In the genomic region with DNA sequence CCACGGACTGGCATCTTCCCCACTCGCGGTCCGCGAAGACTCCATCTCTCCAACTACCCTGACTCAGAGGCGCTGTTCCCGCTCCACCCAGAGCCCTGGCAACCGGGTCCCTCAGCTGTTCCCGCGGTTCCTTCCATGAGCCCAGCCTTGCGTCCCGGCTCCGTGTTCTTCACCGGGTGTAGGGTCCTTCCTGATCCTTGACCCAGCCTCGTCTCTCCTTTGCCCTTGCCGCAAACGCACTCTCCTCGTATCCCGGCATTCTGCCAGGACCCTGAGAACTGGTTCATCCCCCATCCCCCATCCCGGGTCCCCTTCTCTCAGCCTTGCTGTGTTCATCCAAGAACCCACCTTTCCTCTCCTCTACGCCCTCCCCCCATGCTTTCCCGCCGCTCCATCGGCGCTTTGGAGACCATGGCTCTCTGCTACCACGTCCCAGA, we compare ENCODE assay signal across 1 cellular context.
A peak's percentile ranks its signal among the peaks of the same experiment; 100 is the strongest.
TF ChIP-seq lines count a peak whose summit lies in the region.

No MANE protein-coding gene starts in this region.

TF ChIP-seq in HEK293, 187 proteins besides CTCF, POLR2A, EP300 and RAD21 (continued from another document):
- TF ChIP-seq ZBTB20 (tag by site-specific recombination; IDR thresholded peaks at IDR 0.05) (peak; percentile 84), HOXD13 (CRISPR knock-in tag; IDR thresholded peaks at IDR 0.05; ENCODE audit: borderline replicate concordance) (no peak), ZNF561 (tag by site-specific recombination; IDR thresholded peaks at IDR 0.05; ENCODE audit: borderline replicate concordance) (no peak), ZNF629 (tag by site-specific recombination; IDR thresholded peaks at IDR 0.05) (0 out of 2 replicates have a peak, but pooled peaks have one; percentile 10), ZNF785 (tag by site-specific recombination; IDR thresholded peaks at IDR 0.05) (no peak), ZNF140 (tag by site-specific recombination; IDR thresholded peaks at IDR 0.05) (no peak), ZNF677 (tag by site-specific recombination; IDR thresholded peaks at IDR 0.05) (no peak), ZNF114 (tag by site-specific recombination; IDR thresholded peaks at IDR 0.05) (no peak), ZBTB48 (tag by site-specific recombination; IDR thresholded peaks at IDR 0.05) (peak; percentile 56; the same call in 1 of the 2 replicates), ZNF501 (tag by site-specific recombination; IDR thresholded peaks at IDR 0.05) (no peak), ZNF146 (tag by site-specific recombination; IDR thresholded peaks at IDR 0.05) (no peak), ZNF23 (tag by site-specific recombination; IDR thresholded peaks at IDR 0.05; ENCODE audit: borderline replicate concordance) (no peak), ZIC2 (tag by site-specific recombination; IDR thresholded peaks at IDR 0.05) (no peak), ZNF341 (tag by site-specific recombination; IDR thresholded peaks at IDR 0.05; ENCODE audit: low read depth) (peak; percentile 98), ZNF76 (tag by site-specific recombination; IDR thresholded peaks at IDR 0.05; ENCODE audit: borderline replicate concordance, low read depth) (peak; percentile 88), ZNF24 (tag by site-specific recombination; IDR thresholded peaks at IDR 0.05) (no peak), ZBTB17 (tag by site-specific recombination; IDR thresholded peaks at IDR 0.05) (peak; percentile 59; the same call in 1 of the 2 replicates), SP3 (tag by site-specific recombination; IDR thresholded peaks at IDR 0.05) (no peak; the same call in 1 of the 2 replicates), ZNF596 (tag by site-specific recombination; IDR thresholded peaks at IDR 0.05) (no peak), SP7 (tag by site-specific recombination; IDR thresholded peaks at IDR 0.05) (no peak), MYNN (tag by site-specific recombination; IDR thresholded peaks at IDR 0.05; ENCODE audit: borderline replicate concordance) (no peak), IKZF3 (tag by site-specific recombination; IDR thresholded peaks at IDR 0.05) (peak; percentile 22; the same call in 1 of the 2 replicates), ZNF157 (tag by site-specific recombination; IDR thresholded peaks at IDR 0.05) (no peak), ZNF391 (tag by site-specific recombination; IDR thresholded peaks at IDR 0.05; ENCODE audit: borderline replicate concordance, low read depth) (no peak; the same call in 1 of the 2 replicates), ZNF302 (tag by site-specific recombination; IDR thresholded peaks at IDR 0.05; ENCODE audit: low read depth) (no peak), ZEB2 (tag by site-specific recombination; IDR thresholded peaks at IDR 0.05) (no peak), ZBTB8A (tag by site-specific recombination; IDR thresholded peaks at IDR 0.05) (no peak), ZNF366 (tag by site-specific recombination; conservative IDR thresholded peaks at IDR 0.05) (peak; percentile 49), ZNF792 (tag by site-specific recombination; IDR thresholded peaks at IDR 0.05) (no peak)
- TF ChIP-seq, protein P1, sequence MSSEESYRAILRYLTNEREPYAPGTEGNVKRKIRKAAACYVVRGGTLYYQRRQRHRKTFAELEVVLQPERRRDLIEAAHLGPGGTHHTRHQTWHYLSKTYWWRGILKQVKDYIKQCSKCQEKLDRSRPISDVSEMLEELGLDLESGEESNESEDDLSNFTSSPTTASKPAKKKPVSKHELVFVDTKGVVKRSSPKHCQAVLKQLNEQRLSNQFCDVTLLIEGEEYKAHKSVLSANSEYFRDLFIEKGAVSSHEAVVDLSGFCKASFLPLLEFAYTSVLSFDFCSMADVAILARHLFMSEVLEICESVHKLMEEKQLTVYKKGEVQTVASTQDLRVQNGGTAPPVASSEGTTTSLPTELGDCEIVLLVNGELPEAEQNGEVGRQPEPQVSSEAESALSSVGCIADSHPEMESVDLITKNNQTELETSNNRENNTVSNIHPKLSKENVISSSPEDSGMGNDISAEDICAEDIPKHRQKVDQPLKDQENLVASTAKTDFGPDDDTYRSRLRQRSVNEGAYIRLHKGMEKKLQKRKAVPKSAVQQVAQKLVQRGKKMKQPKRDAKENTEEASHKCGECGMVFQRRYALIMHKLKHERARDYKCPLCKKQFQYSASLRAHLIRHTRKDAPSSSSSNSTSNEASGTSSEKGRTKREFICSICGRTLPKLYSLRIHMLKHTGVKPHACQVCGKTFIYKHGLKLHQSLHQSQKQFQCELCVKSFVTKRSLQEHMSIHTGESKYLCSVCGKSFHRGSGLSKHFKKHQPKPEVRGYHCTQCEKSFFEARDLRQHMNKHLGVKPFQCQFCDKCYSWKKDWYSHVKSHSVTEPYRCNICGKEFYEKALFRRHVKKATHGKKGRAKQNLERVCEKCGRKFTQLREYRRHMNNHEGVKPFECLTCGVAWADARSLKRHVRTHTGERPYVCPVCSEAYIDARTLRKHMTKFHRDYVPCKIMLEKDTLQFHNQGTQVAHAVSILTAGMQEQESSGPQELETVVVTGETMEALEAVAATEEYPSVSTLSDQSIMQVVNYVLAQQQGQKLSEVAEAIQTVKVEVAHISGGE (tag by site-specific recombination; conservative IDR thresholded peaks at IDR 0.05; ENCODE audit: low read depth): 0 out of 2 replicates have a peak, but pooled peaks have one; percentile 10
- TF ChIP-seq, protein P2, sequence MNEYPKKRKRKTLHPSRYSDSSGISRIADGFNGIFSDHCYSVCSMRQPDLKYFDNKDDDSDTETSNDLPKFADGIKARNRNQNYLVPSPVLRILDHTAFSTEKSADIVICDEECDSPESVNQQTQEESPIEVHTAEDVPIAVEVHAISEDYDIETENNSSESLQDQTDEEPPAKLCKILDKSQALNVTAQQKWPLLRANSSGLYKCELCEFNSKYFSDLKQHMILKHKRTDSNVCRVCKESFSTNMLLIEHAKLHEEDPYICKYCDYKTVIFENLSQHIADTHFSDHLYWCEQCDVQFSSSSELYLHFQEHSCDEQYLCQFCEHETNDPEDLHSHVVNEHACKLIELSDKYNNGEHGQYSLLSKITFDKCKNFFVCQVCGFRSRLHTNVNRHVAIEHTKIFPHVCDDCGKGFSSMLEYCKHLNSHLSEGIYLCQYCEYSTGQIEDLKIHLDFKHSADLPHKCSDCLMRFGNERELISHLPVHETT (tag by site-specific recombination; IDR thresholded peaks at IDR 0.05): no peak
- TF ChIP-seq, protein P3, sequence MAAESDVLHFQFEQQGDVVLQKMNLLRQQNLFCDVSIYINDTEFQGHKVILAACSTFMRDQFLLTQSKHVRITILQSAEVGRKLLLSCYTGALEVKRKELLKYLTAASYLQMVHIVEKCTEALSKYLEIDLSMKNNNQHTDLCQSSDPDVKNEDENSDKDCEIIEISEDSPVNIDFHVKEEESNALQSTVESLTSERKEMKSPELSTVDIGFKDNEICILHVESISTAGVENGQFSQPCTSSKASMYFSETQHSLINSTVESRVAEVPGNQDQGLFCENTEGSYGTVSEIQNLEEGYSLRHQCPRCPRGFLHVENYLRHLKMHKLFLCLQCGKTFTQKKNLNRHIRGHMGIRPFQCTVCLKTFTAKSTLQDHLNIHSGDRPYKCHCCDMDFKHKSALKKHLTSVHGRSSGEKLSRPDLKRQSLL (tag by site-specific recombination; IDR thresholded peaks at IDR 0.05): 0 out of 2 replicates have a peak, but pooled peaks have one; percentile 20
- TF ChIP-seq, protein P4, sequence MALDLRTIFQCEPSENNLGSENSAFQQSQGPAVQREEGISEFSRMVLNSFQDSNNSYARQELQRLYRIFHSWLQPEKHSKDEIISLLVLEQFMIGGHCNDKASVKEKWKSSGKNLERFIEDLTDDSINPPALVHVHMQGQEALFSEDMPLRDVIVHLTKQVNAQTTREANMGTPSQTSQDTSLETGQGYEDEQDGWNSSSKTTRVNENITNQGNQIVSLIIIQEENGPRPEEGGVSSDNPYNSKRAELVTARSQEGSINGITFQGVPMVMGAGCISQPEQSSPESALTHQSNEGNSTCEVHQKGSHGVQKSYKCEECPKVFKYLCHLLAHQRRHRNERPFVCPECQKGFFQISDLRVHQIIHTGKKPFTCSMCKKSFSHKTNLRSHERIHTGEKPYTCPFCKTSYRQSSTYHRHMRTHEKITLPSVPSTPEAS (tag by site-specific recombination; IDR thresholded peaks at IDR 0.05): no peak
- TF ChIP-seq, protein P5, sequence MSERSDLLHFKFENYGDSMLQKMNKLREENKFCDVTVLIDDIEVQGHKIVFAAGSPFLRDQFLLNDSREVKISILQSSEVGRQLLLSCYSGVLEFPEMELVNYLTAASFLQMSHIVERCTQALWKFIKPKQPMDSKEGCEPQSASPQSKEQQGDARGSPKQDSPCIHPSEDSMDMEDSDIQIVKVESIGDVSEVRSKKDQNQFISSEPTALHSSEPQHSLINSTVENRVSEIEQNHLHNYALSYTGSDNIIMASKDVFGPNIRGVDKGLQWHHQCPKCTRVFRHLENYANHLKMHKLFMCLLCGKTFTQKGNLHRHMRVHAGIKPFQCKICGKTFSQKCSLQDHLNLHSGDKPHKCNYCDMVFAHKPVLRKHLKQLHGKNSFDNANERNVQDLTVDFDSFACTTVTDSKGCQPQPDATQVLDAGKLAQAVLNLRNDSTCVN (tag by site-specific recombination; optimal IDR thresholded peaks at IDR 0.05): no peak
- TF ChIP-seq, protein P6, sequence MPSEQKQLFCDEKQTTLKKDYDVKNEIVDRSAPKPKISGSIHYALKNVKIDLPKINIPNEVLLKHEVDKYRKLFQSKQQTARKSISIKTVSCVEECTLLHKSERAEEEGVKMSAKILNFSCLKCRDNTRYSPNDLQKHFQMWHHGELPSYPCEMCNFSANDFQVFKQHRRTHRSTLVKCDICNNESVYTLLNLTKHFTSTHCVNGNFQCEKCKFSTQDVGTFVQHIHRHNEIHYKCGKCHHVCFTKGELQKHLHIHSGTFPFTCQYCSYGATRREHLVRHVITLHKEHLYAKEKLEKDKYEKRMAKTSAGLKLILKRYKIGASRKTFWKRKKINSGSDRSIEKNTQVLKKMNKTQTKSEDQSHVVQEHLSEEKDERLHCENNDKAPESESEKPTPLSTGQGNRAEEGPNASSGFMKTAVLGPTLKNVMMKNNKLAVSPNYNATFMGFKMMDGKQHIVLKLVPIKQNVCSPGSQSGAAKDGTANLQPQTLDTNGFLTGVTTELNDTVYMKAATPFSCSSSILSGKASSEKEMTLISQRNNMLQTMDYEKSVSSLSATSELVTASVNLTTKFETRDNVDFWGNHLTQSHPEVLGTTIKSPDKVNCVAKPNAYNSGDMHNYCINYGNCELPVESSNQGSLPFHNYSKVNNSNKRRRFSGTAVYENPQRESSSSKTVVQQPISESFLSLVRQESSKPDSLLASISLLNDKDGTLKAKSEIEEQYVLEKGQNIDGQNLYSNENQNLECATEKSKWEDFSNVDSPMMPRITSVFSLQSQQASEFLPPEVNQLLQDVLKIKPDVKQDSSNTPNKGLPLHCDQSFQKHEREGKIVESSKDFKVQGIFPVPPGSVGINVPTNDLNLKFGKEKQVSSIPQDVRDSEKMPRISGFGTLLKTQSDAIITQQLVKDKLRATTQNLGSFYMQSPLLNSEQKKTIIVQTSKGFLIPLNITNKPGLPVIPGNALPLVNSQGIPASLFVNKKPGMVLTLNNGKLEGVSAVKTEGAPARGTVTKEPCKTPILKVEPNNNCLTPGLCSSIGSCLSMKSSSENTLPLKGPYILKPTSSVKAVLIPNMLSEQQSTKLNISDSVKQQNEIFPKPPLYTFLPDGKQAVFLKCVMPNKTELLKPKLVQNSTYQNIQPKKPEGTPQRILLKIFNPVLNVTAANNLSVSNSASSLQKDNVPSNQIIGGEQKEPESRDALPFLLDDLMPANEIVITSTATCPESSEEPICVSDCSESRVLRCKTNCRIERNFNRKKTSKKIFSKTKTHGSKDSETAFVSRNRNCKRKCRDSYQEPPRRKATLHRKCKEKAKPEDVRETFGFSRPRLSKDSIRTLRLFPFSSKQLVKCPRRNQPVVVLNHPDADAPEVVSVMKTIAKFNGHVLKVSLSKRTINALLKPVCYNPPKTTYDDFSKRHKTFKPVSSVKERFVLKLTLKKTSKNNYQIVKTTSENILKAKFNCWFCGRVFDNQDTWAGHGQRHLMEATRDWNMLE (tag by site-specific recombination; conservative IDR thresholded peaks at IDR 0.05; ENCODE audit: low read depth): no peak
- TF ChIP-seq, protein P7, sequence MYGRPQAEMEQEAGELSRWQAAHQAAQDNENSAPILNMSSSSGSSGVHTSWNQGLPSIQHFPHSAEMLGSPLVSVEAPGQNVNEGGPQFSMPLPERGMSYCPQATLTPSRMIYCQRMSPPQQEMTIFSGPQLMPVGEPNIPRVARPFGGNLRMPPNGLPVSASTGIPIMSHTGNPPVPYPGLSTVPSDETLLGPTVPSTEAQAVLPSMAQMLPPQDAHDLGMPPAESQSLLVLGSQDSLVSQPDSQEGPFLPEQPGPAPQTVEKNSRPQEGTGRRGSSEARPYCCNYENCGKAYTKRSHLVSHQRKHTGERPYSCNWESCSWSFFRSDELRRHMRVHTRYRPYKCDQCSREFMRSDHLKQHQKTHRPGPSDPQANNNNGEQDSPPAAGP (tag by site-specific recombination; IDR thresholded peaks at IDR 0.05): no peak
- TF ChIP-seq, protein P8, sequence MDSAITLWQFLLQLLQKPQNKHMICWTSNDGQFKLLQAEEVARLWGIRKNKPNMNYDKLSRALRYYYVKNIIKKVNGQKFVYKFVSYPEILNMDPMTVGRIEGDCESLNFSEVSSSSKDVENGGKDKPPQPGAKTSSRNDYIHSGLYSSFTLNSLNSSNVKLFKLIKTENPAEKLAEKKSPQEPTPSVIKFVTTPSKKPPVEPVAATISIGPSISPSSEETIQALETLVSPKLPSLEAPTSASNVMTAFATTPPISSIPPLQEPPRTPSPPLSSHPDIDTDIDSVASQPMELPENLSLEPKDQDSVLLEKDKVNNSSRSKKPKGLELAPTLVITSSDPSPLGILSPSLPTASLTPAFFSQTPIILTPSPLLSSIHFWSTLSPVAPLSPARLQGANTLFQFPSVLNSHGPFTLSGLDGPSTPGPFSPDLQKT (IDR thresholded peaks at IDR 0.05; ENCODE audit: borderline replicate concordance, low read depth, low read length): no peak
- TF ChIP-seq, protein P9, sequence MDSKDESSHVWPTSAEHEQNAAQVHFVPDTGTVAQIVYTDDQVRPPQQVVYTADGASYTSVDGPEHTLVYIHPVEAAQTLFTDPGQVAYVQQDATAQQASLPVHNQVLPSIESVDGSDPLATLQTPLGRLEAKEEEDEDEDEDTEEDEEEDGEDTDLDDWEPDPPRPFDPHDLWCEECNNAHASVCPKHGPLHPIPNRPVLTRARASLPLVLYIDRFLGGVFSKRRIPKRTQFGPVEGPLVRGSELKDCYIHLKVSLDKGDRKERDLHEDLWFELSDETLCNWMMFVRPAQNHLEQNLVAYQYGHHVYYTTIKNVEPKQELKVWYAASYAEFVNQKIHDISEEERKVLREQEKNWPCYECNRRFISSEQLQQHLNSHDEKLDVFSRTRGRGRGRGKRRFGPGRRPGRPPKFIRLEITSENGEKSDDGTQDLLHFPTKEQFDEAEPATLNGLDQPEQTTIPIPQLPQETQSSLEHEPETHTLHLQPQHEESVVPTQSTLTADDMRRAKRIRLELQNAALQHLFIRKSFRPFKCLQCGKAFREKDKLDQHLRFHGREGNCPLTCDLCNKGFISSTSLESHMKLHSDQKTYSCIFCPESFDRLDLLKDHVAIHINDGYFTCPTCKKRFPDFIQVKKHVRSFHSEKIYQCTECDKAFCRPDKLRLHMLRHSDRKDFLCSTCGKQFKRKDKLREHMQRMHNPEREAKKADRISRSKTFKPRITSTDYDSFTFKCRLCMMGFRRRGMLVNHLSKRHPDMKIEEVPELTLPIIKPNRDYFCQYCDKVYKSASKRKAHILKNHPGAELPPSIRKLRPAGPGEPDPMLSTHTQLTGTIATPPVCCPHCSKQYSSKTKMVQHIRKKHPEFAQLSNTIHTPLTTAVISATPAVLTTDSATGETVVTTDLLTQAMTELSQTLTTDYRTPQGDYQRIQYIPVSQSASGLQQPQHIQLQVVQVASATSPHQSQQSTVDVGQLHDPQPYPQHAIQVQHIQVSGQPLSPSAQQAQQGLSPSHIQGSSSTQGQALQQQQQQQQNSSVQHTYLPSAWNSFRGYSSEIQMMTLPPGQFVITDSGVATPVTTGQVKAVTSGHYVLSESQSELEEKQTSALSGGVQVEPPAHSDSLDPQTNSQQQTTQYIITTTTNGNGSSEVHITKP (tag by site-specific recombination; IDR thresholded peaks at IDR 0.05): no peak
